Comparison of ENCODE assay signal across 30 cellular contexts in genomic region chr16:82960923-82961322, GRCh38.
"Had no signal": no experiment of that assay in that cellular context is flagged by ENCODE, and none has a peak within 500 bp of the region (broad histone marks: within the 10 kb centered on the region; RNA-seq: fewer than 3 reads in every experiment).

No MANE protein-coding gene starts in this region.

- H3K9me3 ChIP-seq: adrenal gland, ascending aorta had no signal

- ATAC-seq: activated CD8-positive, alpha-beta T cell treated with anti-CD3 and anti-CD28 coated beads for 36 hours; activated naive CD4-positive, alpha-beta T cell treated with anti-CD3 and anti-CD28 coated beads, Interleukin-2, amount 50 U/mL, for 72 hours; activated T-cell treated with anti-CD3 and anti-CD28 coated beads, Interleukin-2, amount 50 U/mL, for 4 hours; activated T-cell treated with anti-CD3 and anti-CD28 coated beads, Interleukin-2, amount 50 U/mL, for 72 hours; activated T-helper 17 cell treated with anti-CD3 and anti-CD28 coated beads, Interleukin-2, amount 50 U/mL, for 72 hours had no signal

- H3K27me3 ChIP-seq: adrenal gland, ascending aorta, cardiac muscle cell had no signal

- DNase-seq: activated B cell treated with CpG ODN at 0.5 μM for 24 hours; activated CD4-positive, alpha-beta memory T cell treated with anti-CD3 and anti-CD28 coated beads for 36 hours; activated CD4-positive, alpha-beta T cell treated with anti-CD3 and anti-CD28 coated beads for 4 hours; activated CD4-positive, alpha-beta T cell treated with anti-CD3 and anti-CD28 coated beads, Interleukin-2, amount 10 ng/mL, durations not matched to agents 24 days and 14 days; activated CD4-positive, alpha-beta T cell treated with anti-CD3 and anti-CD28 coated beads, Interleukin-2, amount 50 U/mL, for 1 hour; activated CD4-positive, alpha-beta T cell treated with anti-CD3 and anti-CD28 coated beads, Interleukin-2, amount 50 U/mL, for 4 hours; activated CD4-positive, CD25-positive, alpha-beta regulatory T cell treated with anti-CD3 and anti-CD28 coated beads, Interleukin-2, amount 50 U/mL, for 72 hours; activated CD8-positive, alpha-beta memory T cell treated with anti-CD3 and anti-CD28 coated beads, Interleukin-2, amount 50 U/mL, for 4 hours; activated CD8-positive, alpha-beta T cell treated with anti-CD3 and anti-CD28 coated beads for 36 hours; activated effector memory CD4-positive, alpha-beta T cell treated with anti-CD3 and anti-CD28 coated beads, Interleukin-2, amount 50 U/mL, for 16 hours; activated gamma-delta T cell treated with Interleukin-2 at 50 U/mL for 16 hours; activated naive CD4-positive, alpha-beta T cell; activated naive CD4-positive, alpha-beta T cell treated with anti-CD3 and anti-CD28 coated beads for 36 hours; activated naive CD4-positive, alpha-beta T cell treated with anti-CD3 and anti-CD28 coated beads, Interleukin-2, amount 50 U/mL, for 16 hours; activated naive CD8-positive, alpha-beta T cell treated with anti-CD3 and anti-CD28 coated beads for 36 hours; activated T-cell treated with anti-CD3 and anti-CD28 coated beads for 4 hours; activated T-cell treated with anti-CD3 and anti-CD28 coated beads, Interleukin-2, amount 50 U/mL, for 1 hour; activated T-cell treated with anti-CD3 and anti-CD28 coated beads, Interleukin-2, amount 50 U/mL, for 4 hours; activated T-cell treated with anti-CD3 and anti-CD28 coated beads, Interleukin-2, amount 50 U/mL, for 72 hours; adrenal gland; amniotic stem cell; caudate nucleus; T-helper 1 cell; T-helper 2 cell; T-helper 9 cell had no signal

- H3K27ac ChIP-seq: adrenal gland, ascending aorta, cardiac muscle cell, VCaP had no signal

- H3K36me3 ChIP-seq: adrenal gland, ascending aorta, cardiac muscle cell had no signal

- H3K4me3 ChIP-seq: adrenal gland, ascending aorta, cardiac muscle cell had no signal

- H3K4me1 ChIP-seq: adrenal gland had no signal
